Comparison of ENCODE assay signal across 25 cellular contexts in the genomic region with DNA sequence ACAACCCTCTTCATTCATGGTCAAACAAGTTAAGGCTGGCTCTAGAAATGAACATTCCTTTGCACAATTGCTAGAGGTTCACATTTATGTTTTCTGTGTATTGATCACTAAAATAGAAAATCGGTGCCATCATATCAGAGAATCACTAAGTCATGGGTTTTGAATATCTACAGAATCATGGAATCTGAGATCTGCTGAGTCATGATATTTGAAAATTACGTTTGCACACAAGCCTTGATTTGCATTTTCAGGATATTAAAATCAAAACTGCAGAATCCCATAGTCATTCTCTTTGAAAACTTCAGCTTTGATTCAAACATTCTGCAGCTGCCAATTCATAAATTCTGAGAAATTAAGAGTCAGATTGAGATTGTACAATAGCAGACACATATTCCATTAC. TPM values are rescaled to one million over a fixed set of nuclear protein-coding genes. Genes with fewer than 3 reads are reported as not detected.
DNase-seq lines count a peak whose midpoint lies in the region; ATAC-seq, FAIRE-seq and TF ChIP-seq lines count a peak whose summit lies in the region.
"Had no signal": no experiment of that assay in that cellular context is flagged by ENCODE, and none has a peak within 500 bp of the region (broad histone marks: within the 10 kb centered on the region; RNA-seq: fewer than 3 reads in every experiment).

No MANE protein-coding gene starts in this region.

- no peaks in the 10 kb centered on the region for H3K9me1 ChIP-seq in K562 (ENCODE audit: control insufficient read depth, insufficient read depth, low read length)

- no peak overlapping the region for H3K4me2 ChIP-seq in HepG2 (ENCODE audit: low read depth, low read length)
- no peak overlapping the region for H3K4me2 ChIP-seq in K562 (ENCODE audit: insufficient read depth, low read length)
- H3K4me2 ChIP-seq: BLaER1 had no signal

- H3K79me2 ChIP-seq in HepG2 (ENCODE audit: insufficient read depth, low read length) (no peaks in the 10 kb centered on the region), K562 (ENCODE audit: control insufficient read depth, insufficient read depth, low read length) (no peaks in the 10 kb centered on the region)

- TF ChIP-seq POLR2A in HepG2 (IDR thresholded peaks at IDR 0.05; ENCODE audit: insufficient read depth in 1 of 2, low read depth in 2 of 2, low read length in 2 of 2) = no peak
- no peak for TF ChIP-seq POLR2A in right lobe of liver (IDR thresholded peaks at IDR 0.05)
- no peak for TF ChIP-seq POLR2A in K562 (conservative IDR thresholded peaks at IDR 0.05)

- H3K27ac ChIP-seq in HepG2 (ENCODE audit: extremely low read length, insufficient read depth, low read length) (no peak overlapping the region), right lobe of liver (no peak overlapping the region), K562 (ENCODE audit: extremely low read depth, low read depth, low read length) (no peak overlapping the region), heart right ventricle (no peak overlapping the region)
- H3K27ac ChIP-seq: 22Rv1, BLaER1 had no signal

- H3K9ac ChIP-seq in HepG2 (ENCODE audit: insufficient read depth, low read depth, low read length) (no peak overlapping the region), K562 (ENCODE audit: insufficient read depth in 1 of 2, low read depth in 2 of 2, low read length in 2 of 2) (no peak overlapping the region)
- H3K9ac ChIP-seq: BLaER1 had no signal

- TF ChIP-seq RAD21 in HepG2 (CRISPR knock-in tag; IDR thresholded peaks at IDR 0.05) (no peak), K562 (CRISPR knock-in tag; conservative IDR thresholded peaks at IDR 0.05 in 1 of 2, IDR thresholded peaks at IDR 0.05 in 1 of 2) (no peak)

- no peaks in the 10 kb centered on the region for H4K20me1 ChIP-seq in HepG2 (ENCODE audit: insufficient read depth, low read length)
- no peaks in the 10 kb centered on the region; the same call in 1 of the 2 replicates for H4K20me1 ChIP-seq in K562 (replicated peaks; ENCODE audit: control insufficient read depth, insufficient read depth, low read length)
- H4K20me1 ChIP-seq: BLaER1 had no signal

- POLR2A ChIA-PET in HepG2 (lab: Yijun Ruan, JAX) (no interaction called here), K562 (lab: Yijun Ruan, JAX) (no interaction called here)

- in situ Hi-C loops in HepG2 (cut with HindIII; ENCODE audit: extremely low pct_ligation_motif_present, low pct_unique_long_range_greater_than_20kb) = no loop called here
- in situ Hi-C loops in K562 (cut with MboI) = no loop called here

- ATAC-seq in HepG2 (no peak), right lobe of liver (no peak), K562 (no peak), GM18519 (IDR thresholded peaks at IDR 0.05; ENCODE audit: low FRiP score, unreplicated experiment) (no peak), heart right ventricle (no peak)
- ATAC-seq: GM12878 had no signal

- H3K9me3 ChIP-seq in HepG2 (ENCODE audit: low read length) = no peaks in the 10 kb centered on the region
- no peaks in the 10 kb centered on the region for H3K9me3 ChIP-seq in right lobe of liver
- H3K9me3 ChIP-seq in K562 (replicated peaks; ENCODE audit: control insufficient read depth, insufficient read depth, low read depth, low read length) = no peaks in the 10 kb centered on the region
- no peaks in the 10 kb centered on the region for H3K9me3 ChIP-seq in heart right ventricle
- H3K9me3 ChIP-seq: BE2C, BLaER1 had no signal

- no peaks in the 10 kb centered on the region for H3K4me1 ChIP-seq in HepG2 (ENCODE audit: insufficient read depth, low read length)
- H3K4me1 ChIP-seq in right lobe of liver = no peaks in the 10 kb centered on the region
- H3K4me1 ChIP-seq in K562 (replicated peaks in 1 of 2; ENCODE audit: control insufficient read depth in 2 of 2, insufficient read depth in 2 of 2, low read length in 2 of 2) = no peaks in the 10 kb centered on the region
- no peaks in the 10 kb centered on the region for H3K4me1 ChIP-seq in heart right ventricle
- H3K4me1 ChIP-seq: BE2C had no signal

- intact Hi-C loops in HepG2 (cut with micrococcal nuclease; ENCODE audit: unreplicated experiment) = no loop called here
- intact Hi-C loops in right lobe of liver (cut with DNase I) = no loop called here
- intact Hi-C loops in K562 (cut with micrococcal nuclease) = no loop called here
- intact Hi-C loops in heart right ventricle (cut with DNase I) = no loop called here

- no peak overlapping the region for H2AFZ ChIP-seq in HepG2 (ENCODE audit: low read length)
- H2AFZ ChIP-seq in K562 (ENCODE audit: low read depth, low read length) = no peak overlapping the region

- no peaks in the 10 kb centered on the region for H3K36me3 ChIP-seq in HepG2 (replicated peaks in 1 of 2; ENCODE audit: control insufficient read depth in 1 of 2, insufficient read depth in 2 of 2, low read length in 2 of 2)
- no peaks in the 10 kb centered on the region for H3K36me3 ChIP-seq in right lobe of liver
- no peaks in the 10 kb centered on the region for H3K36me3 ChIP-seq in K562 (ENCODE audit: control insufficient read depth, insufficient read depth, low read length)
- no peaks in the 10 kb centered on the region for H3K36me3 ChIP-seq in heart right ventricle
- H3K36me3 ChIP-seq: BE2C, BLaER1 had no signal

- CTCF ChIA-PET in HepG2 (lab: Yijun Ruan, JAX; ENCODE audit: low intra/inter-chr PET ratio, low total read pairs) = no interaction called here
- CTCF ChIA-PET in K562 (lab: Yijun Ruan, JAX; ENCODE audit: low intra/inter-chr PET ratio) = no interaction called here

- H3K4me3 ChIP-seq in HepG2 (replicated peaks in 1 of 3; ENCODE audit: insufficient read depth in 1 of 3, low read depth in 2 of 3, low read length in 3 of 3) = no peak overlapping the region
- no peak overlapping the region for H3K4me3 ChIP-seq in right lobe of liver
- no peak overlapping the region for H3K4me3 ChIP-seq in K562
- no peak overlapping the region for H3K4me3 ChIP-seq in heart right ventricle
- H3K4me3 ChIP-seq: BLaER1, GM12878 had no signal

- DNase-seq in HepG2 (ENCODE audit: low spot score) (no peak), right lobe of liver (no peak), K562 (ENCODE audit: extremely low read depth in 1 of 4, low spot score in 3 of 4) (no peak), heart right ventricle (no peak)
- DNase-seq: ACHN; BE2C; C1 segment of cervical spinal cord; CD4-positive, alpha-beta memory T cell; CD4-positive, CD25-positive, alpha-beta regulatory T cell; CD8-positive, alpha-beta memory T cell; COR-L47; DMS 273 treated with DMSO at 0.1 percent for 48 hours; DMS153; DMS53; DMS79; DND-41; EL; GDM1 had no signal

- TF ChIP-seq CTCF in HepG2 (CRISPR knock-in tag; IDR thresholded peaks at IDR 0.05) = no peak
- no peak for TF ChIP-seq CTCF in right lobe of liver (IDR thresholded peaks at IDR 0.05)
- TF ChIP-seq CTCF in K562 (IDR thresholded peaks at IDR 0.05 in 2 of 3, conservative IDR thresholded peaks at IDR 0.05 in 1 of 3; ENCODE audit: insufficient read depth in 2 of 3, low read depth in 1 of 3, low read length in 3 of 3) = no peak
- no peak for TF ChIP-seq CTCF in heart right ventricle (IDR thresholded peaks at IDR 0.05)

- H3K27me3 ChIP-seq in HepG2 (ENCODE audit: control insufficient read depth in 1 of 2, insufficient read depth in 2 of 2, low read length in 2 of 2) (no peaks in the 10 kb centered on the region), right lobe of liver (no peaks in the 10 kb centered on the region), K562 (ENCODE audit: control insufficient read depth in 2 of 2, insufficient read depth in 2 of 2, low read length in 2 of 2) (no peaks in the 10 kb centered on the region), heart right ventricle (peaks cover 0 to 5% (median 0%) of the 10 kb centered on the region in 7 donors)
- H3K27me3 ChIP-seq: BE2C, BLaER1 had no signal

- BruUV-seq in HepG2 (replicated peaks; lab: Mats Ljungman, UMichigan) = no TSS peak
- BruUV-seq in K562 (replicated peaks; lab: Mats Ljungman, UMichigan) = no TSS peak

- TF ChIP-seq EP300 in HepG2 (IDR thresholded peaks at IDR 0.05; ENCODE audit: low read depth in 2 of 2, low read length in 2 of 2) = no peak
- TF ChIP-seq EP300 in HepG2 (CRISPR knock-in tag; IDR thresholded peaks at IDR 0.05; ENCODE audit: borderline replicate concordance) = no peak
- TF ChIP-seq EP300 in K562 (IDR thresholded peaks at IDR 0.05; ENCODE audit: low read length) = no peak

- 0% methylated on average over 2 of the region's 2 CpGs for WGBS in HepG2 (ENCODE audit: low lambda C conversion rate)
- WGBS in right lobe of liver (ENCODE audit: insufficient coverage, low coverage, low lambda C conversion rate, missing lambda C conversion rate) = 25% methylated on average over 2 of the region's 2 CpGs
- WGBS in K562 (ENCODE audit: insufficient coverage, low coverage, missing lambda C conversion rate) = 0% methylated on average over 2 of the region's 2 CpGs
- 70 to 71% methylated on average over 2 of the region's 2 CpGs for WGBS in heart right ventricle, 2 donors

- no peak for FAIRE-seq in HepG2 (lab: Jason Lieb, UNC)
- no peak for FAIRE-seq in K562 (lab: Jason Lieb, UNC)
- FAIRE-seq: GM12878, GM12892, GM18507, GM19239 had no signal

RNA-seq across cellular contexts. Expression of a gene that starts 26.1 kb away (rescaled TPM):
- 1.3 and 1.4 TPM in 2 replicates for total RNA-seq in HepG2 (2016; rRNA removed; fragmentation: Illumina TruSeq; extraction: Trizol)
- total RNA-seq in HepG2 (2016; cell fraction: cytosol; rRNA removed; fragmentation: Illumina TruSeq; extraction: Trizol; ENCODE audit: low read depth) = 0.26 and 0.40 TPM in 2 replicates
- 0.98 and 1.3 TPM in 2 replicates for total RNA-seq in HepG2 (2016; cell fraction: insoluble cytoplasmic fraction; rRNA removed; fragmentation: Illumina TruSeq; extraction: Trizol)
- 1.1 TPM in 2 replicates for total RNA-seq in HepG2 (2016; cell fraction: membrane; rRNA removed; fragmentation: Illumina TruSeq; extraction: Trizol)
- 1.7 and 3.3 TPM in 2 replicates for total RNA-seq in HepG2 (2016; cell fraction: nucleus; rRNA removed; fragmentation: Illumina TruSeq; extraction: Trizol)
- 1.4 and 1.8 TPM in 2 replicates for polyA plus RNA-seq in HepG2 (2011; rRNA removed)
- polyA plus RNA-seq in HepG2 (2011; cell fraction: cytosol; rRNA removed) = 1.5 and 1.6 TPM in 2 replicates
- polyA plus RNA-seq in HepG2 (2011; cell fraction: nucleus; rRNA removed) = 2.7 and 3.3 TPM in 2 replicates
- polyA plus RNA-seq in HepG2 (2012) = 2.4 and 2.8 TPM in 2 replicates
- 0.25 and 0.31 TPM in 2 replicates for polyA plus RNA-seq in HepG2 (2016; cell fraction: cytosol; fragmentation: Illumina TruSeq; extraction: Trizol; ENCODE audit: low read depth)
- 0.92 and 1.1 TPM in 2 replicates for polyA plus RNA-seq in HepG2 (2016; cell fraction: insoluble cytoplasmic fraction; fragmentation: Illumina TruSeq; extraction: Trizol; ENCODE audit: low read depth)
- polyA plus RNA-seq in HepG2 (2016; cell fraction: membrane; fragmentation: Illumina TruSeq; extraction: Trizol; ENCODE audit: low read depth) = 0.74 and 0.96 TPM in 2 replicates
- 2.1 and 2.2 TPM in 2 replicates for polyA plus RNA-seq in HepG2 (2016; cell fraction: nucleus; fragmentation: Illumina TruSeq; extraction: Trizol; ENCODE audit: insufficient read depth, low read depth)
- polyA minus RNA-seq in HepG2 (2011; rRNA and poly(A)+ RNA removed; ENCODE audit: low replicate concordance) = 1.5 and 3.8 TPM in 2 replicates
- polyA minus RNA-seq in HepG2 (2011; cell fraction: cytosol; rRNA and poly(A)+ RNA removed) = 0.79 and 0.89 TPM in 2 replicates
- polyA minus RNA-seq in HepG2 (2011; cell fraction: nucleus; rRNA and poly(A)+ RNA removed) = 2.7 and 3.2 TPM in 2 replicates
- total RNA-seq in right lobe of liver = under 1 TPM in 2 of 6 experiments, not detected in 4; 0.35 to 0.39 TPM
- total RNA-seq in K562 (2011; cell fraction: chromatin; rRNA removed; ENCODE audit: low replicate concordance) = 0.26 and 0.35 TPM in 2 replicates
- total RNA-seq in K562 (2011; cell fraction: nucleolus; rRNA removed) = 1.0 TPM in 1 of 2 replicates, not detected in the other
- 0.46 and 0.59 TPM in 2 replicates for total RNA-seq in K562 (2011; cell fraction: nucleoplasm; rRNA removed)
- 0.29 TPM in 1 of 2 replicates, not detected in the other for total RNA-seq in K562 (2014; rRNA removed)
- total RNA-seq in K562 (2014; rRNA removed; fragmentation: Illumina TruSeq; extraction: Trizol) = not detected in 2 replicates
- not detected in 2 replicates for total RNA-seq in K562 (2015; rRNA removed; fragmentation: Illumina TruSeq; extraction: Trizol)
- not detected in 2 replicates for total RNA-seq in K562 (2021)
- polyA plus RNA-seq in K562 (2011; rRNA removed) = 0.04 TPM in 1 of 2 replicates, not detected in the other
- 0.16 TPM in 1 of 2 replicates, not detected in the other for polyA plus RNA-seq in K562 (2011; cell fraction: cytosol; rRNA removed)
- polyA plus RNA-seq in K562 (2011; cell fraction: nucleus; rRNA removed) = 0.04 and 0.24 TPM in 2 replicates
- 0.03 and 0.28 TPM in 2 replicates for polyA plus RNA-seq in K562 (2012)
- not detected in 2 replicates for polyA plus RNA-seq in K562 (2014; fragmentation: Illumina TruSeq; extraction: Trizol)
- polyA plus RNA-seq in K562 (2014; fragmentation: Nextera tagmentation; extraction: Ambion mirVana) = not detected
- polyA plus RNA-seq in K562 (2014; rRNA removed) = not detected in 2 replicates
- polyA minus RNA-seq in K562 (2011; rRNA and poly(A)+ RNA removed) = not detected in 2 replicates
- not detected in 2 replicates for polyA minus RNA-seq in K562 (2011; cell fraction: cytosol; rRNA and poly(A)+ RNA removed)
- under 0.01 TPM in 1 of 2 replicates, not detected in the other for polyA minus RNA-seq in K562 (2011; cell fraction: nucleus; rRNA and poly(A)+ RNA removed)
- 1 to 10 TPM in 6 of 10 donors, under 1 TPM in 3, not detected in 1; 0.44 to 2.7 (median 1.2) TPM for total RNA-seq in heart right ventricle
- polyA plus RNA-seq in heart right ventricle = under 1 TPM; 0.61 to 0.88 TPM
- total RNA-seq: CD4-positive, alpha-beta memory T cell; CD4-positive, CD25-positive, alpha-beta regulatory T cell; CD8-positive, alpha-beta memory T cell; GM12878 had no signal
- polyA plus RNA-seq: CD8-positive, alpha-beta memory T cell had no signal
